In genomic region chr19:576768-577438, GRCh38 we compare ENCODE assay signal across 13 cellular contexts. TPM values are rescaled to one million over a fixed set of nuclear protein-coding genes. Genes with fewer than 3 reads are reported as not detected.
A peak's percentile ranks its signal among the peaks of the same experiment; 100 is the strongest.
DNase-seq lines count a peak whose midpoint lies in the region; ATAC-seq and TF ChIP-seq lines count a peak whose summit lies in the region.
"Had no signal": no experiment of that assay in that cellular context is flagged by ENCODE, and none has a peak within 500 bp of the region (broad histone marks: within the 10 kb centered on the region; RNA-seq: fewer than 3 reads in every experiment).

No MANE protein-coding gene starts in this region.

- no peak for TF ChIP-seq CTCF in activated CD8-positive, alpha-beta T cell treated with anti-CD3 and anti-CD28 coated beads for 36 hours (IDR thresholded peaks at IDR 0.05)

- H3K9me3 Mint-ChIP-seq in activated CD8-positive, alpha-beta T cell treated with anti-CD3 and anti-CD28 coated beads, Interleukin-2, amount 10 ng/mL, durations not matched to agents 7 days and 5 days (ENCODE audit: insufficient read depth): no peaks in the 10 kb centered on the region
- H3K9me3 Mint-ChIP-seq in activated CD8-positive, alpha-beta T cell treated with anti-CD3 and anti-CD28 coated beads for 36 hours: no peaks in the 10 kb centered on the region
- H3K9me3 Mint-ChIP-seq: activated B cell treated with CpG ODN at 0.5 μM for 24 hours had no signal

- H3K4me3 Mint-ChIP-seq in activated CD8-positive, alpha-beta T cell treated with anti-CD3 and anti-CD28 coated beads, Interleukin-2, amount 10 ng/mL, durations not matched to agents 7 days and 5 days: no peak overlapping the region
- no peak overlapping the region for H3K4me3 Mint-ChIP-seq in activated CD8-positive, alpha-beta T cell treated with anti-CD3 and anti-CD28 coated beads for 36 hours
- H3K4me3 Mint-ChIP-seq: activated B cell treated with CpG ODN at 0.5 μM for 24 hours had no signal

- no peak for DNase-seq in activated CD8-positive, alpha-beta T cell treated with anti-CD3 and anti-CD28 coated beads, Interleukin-2, amount 10 ng/mL, durations not matched to agents 7 days and 5 days
- DNase-seq in activated CD8-positive, alpha-beta T cell treated with anti-CD3 and anti-CD28 coated beads for 36 hours: no peak
- DNase-seq in caudate nucleus (lab: John Stamatoyannopoulos, UW) (no peak), posterior vena cava (ENCODE audit: low spot score) (peak; percentile 76), DMS 273 treated with DMSO at 0.1 percent for 48 hours (lab: John Stamatoyannopoulos, UW) (no peak)
- no peak for DNase-seq in stimulated activated CD8-positive, alpha-beta memory T cell treated with anti-CD3 and anti-CD28 coated beads, Interleukin-4, amount 100 ng/mL, for 48 hours
- DNase-seq: activated B cell treated with CpG ODN at 0.5 μM for 24 hours, colonic mucosa, GF-D8, NCI-H1436 treated with DMSO at 0.1 percent for 48 hours, ovary had no signal

- H3K4me1 Mint-ChIP-seq in activated CD8-positive, alpha-beta T cell treated with anti-CD3 and anti-CD28 coated beads, Interleukin-2, amount 10 ng/mL, durations not matched to agents 7 days and 5 days (ENCODE audit: low read depth): peaks cover 34% of the 10 kb centered on the region
- peaks cover 32% of the 10 kb centered on the region for H3K4me1 Mint-ChIP-seq in activated CD8-positive, alpha-beta T cell treated with anti-CD3 and anti-CD28 coated beads for 36 hours (ENCODE audit: low read depth)

- peak overlapping the region; percentile 46 for H3K27ac Mint-ChIP-seq in activated CD8-positive, alpha-beta T cell treated with anti-CD3 and anti-CD28 coated beads, Interleukin-2, amount 10 ng/mL, durations not matched to agents 7 days and 5 days
- H3K27ac Mint-ChIP-seq in activated CD8-positive, alpha-beta T cell treated with anti-CD3 and anti-CD28 coated beads for 36 hours: no peak overlapping the region
- H3K27ac Mint-ChIP-seq: activated B cell treated with CpG ODN at 0.5 μM for 24 hours had no signal

- H3K27me3 Mint-ChIP-seq in activated CD8-positive, alpha-beta T cell treated with anti-CD3 and anti-CD28 coated beads, Interleukin-2, amount 10 ng/mL, durations not matched to agents 7 days and 5 days (ENCODE audit: low read depth): no peaks in the 10 kb centered on the region
- no peaks in the 10 kb centered on the region for H3K27me3 Mint-ChIP-seq in activated CD8-positive, alpha-beta T cell treated with anti-CD3 and anti-CD28 coated beads for 36 hours
- H3K27me3 Mint-ChIP-seq: activated B cell treated with CpG ODN at 0.5 μM for 24 hours had no signal

- ATAC-seq in activated CD8-positive, alpha-beta T cell treated with anti-CD3 and anti-CD28 coated beads, Interleukin-2, amount 10 ng/mL, durations not matched to agents 7 days and 5 days: no peak
- no peak for ATAC-seq in activated CD8-positive, alpha-beta T cell treated with anti-CD3 and anti-CD28 coated beads for 36 hours

- CTCF ChIA-PET in activated CD8-positive, alpha-beta T cell treated with anti-CD3 and anti-CD28 coated beads, Interleukin-2, amount 10 ng/mL, durations not matched to agents 7 days and 5 days (lab: Charles Lee): no interaction called here
- CTCF ChIA-PET in activated CD8-positive, alpha-beta T cell treated with anti-CD3 and anti-CD28 coated beads for 36 hours (lab: Charles Lee): interaction anchor here (1.3 to 1.5 kb wide), 3 partner anchors 8 to 407 kb away, joined by 3 to 12 read pairs (median 4); partner anchors contain the start of gene WDR18

- H3K27ac ChIP-seq in caudate nucleus (ENCODE audit: low read depth, low read length): peak overlapping the region; percentile 1
- H3K27ac ChIP-seq: colonic mucosa, ovary had no signal

- intact Hi-C loops in activated CD8-positive, alpha-beta T cell treated with anti-CD3 and anti-CD28 coated beads for 36 hours (cut with micrococcal nuclease): no loop called here
- intact Hi-C loops in posterior vena cava (cut with DNase I): loop anchor here in 1 of 2 donors (10.0 kb wide), 1 partner anchor 58 kb away; the partner anchor contains the start of genes FGF22 and POLRMT

- POLR2A ChIA-PET in activated CD8-positive, alpha-beta T cell treated with anti-CD3 and anti-CD28 coated beads, Interleukin-2, amount 10 ng/mL, durations not matched to agents 7 days and 5 days (lab: Charles Lee): interaction anchor here (0.8 kb wide), 1 partner anchor 89 kb away, joined by 3 read pairs; no protein-coding TSS in a partner anchor
- POLR2A ChIA-PET in activated CD8-positive, alpha-beta T cell treated with anti-CD3 and anti-CD28 coated beads for 36 hours (lab: Charles Lee): interaction anchor here (0.8 kb wide), 1 partner anchor 83 kb away, joined by 3 read pairs; no protein-coding TSS in a partner anchor

- H3K36me3 Mint-ChIP-seq in activated CD8-positive, alpha-beta T cell treated with anti-CD3 and anti-CD28 coated beads, Interleukin-2, amount 10 ng/mL, durations not matched to agents 7 days and 5 days (ENCODE audit: low read depth): peaks cover 1% of the 10 kb centered on the region
- peaks cover 13% of the 10 kb centered on the region for H3K36me3 Mint-ChIP-seq in activated CD8-positive, alpha-beta T cell treated with anti-CD3 and anti-CD28 coated beads for 36 hours (ENCODE audit: low read depth)

RNA-seq across cellular contexts. Expression of gene BSG, which starts 4.5 kb away (rescaled TPM):
- total RNA-seq in activated CD8-positive, alpha-beta T cell treated with anti-CD3 and anti-CD28 coated beads, Interleukin-2, amount 10 ng/mL, durations not matched to agents 7 days and 5 days: 100 to 1,000 TPM; 207 to 217 TPM
- 100 to 1,000 TPM; 159 to 160 TPM for total RNA-seq in activated CD8-positive, alpha-beta T cell treated with anti-CD3 and anti-CD28 coated beads for 36 hours
- total RNA-seq in posterior vena cava: 100 to 1,000 TPM; 288 to 300 TPM

RNA-seq across cellular contexts. Expression of gene HCN2, which starts 12.8 kb away (rescaled TPM):
- total RNA-seq in activated CD8-positive, alpha-beta T cell treated with anti-CD3 and anti-CD28 coated beads, Interleukin-2, amount 10 ng/mL, durations not matched to agents 7 days and 5 days: 1 to 10 TPM in 1 of 2 experiments, under 1 TPM in 1; 0.84 to 1.3 TPM
- under 1 TPM; 0.18 TPM for total RNA-seq in activated CD8-positive, alpha-beta T cell treated with anti-CD3 and anti-CD28 coated beads for 36 hours
- total RNA-seq in posterior vena cava: under 1 TPM; 0.10 to 0.37 TPM

RNA-seq across cellular contexts. Expression of gene GZMM, which starts 33.0 kb away (rescaled TPM):
- total RNA-seq in activated CD8-positive, alpha-beta T cell treated with anti-CD3 and anti-CD28 coated beads, Interleukin-2, amount 10 ng/mL, durations not matched to agents 7 days and 5 days: 10 to 100 TPM; 86.9 to 87.3 TPM
- 10 to 100 TPM; 52.7 to 58.5 TPM for total RNA-seq in activated CD8-positive, alpha-beta T cell treated with anti-CD3 and anti-CD28 coated beads for 36 hours
- total RNA-seq in posterior vena cava: under 1 TPM; 0.74 to 0.76 TPM
- total RNA-seq: A172, activated B cell treated with CpG ODN at 0.5 μM for 24 hours, temporal lobe had no signal

RNA-seq across cellular contexts. Expression of gene CDC34, which starts 45.3 kb away (rescaled TPM):
- total RNA-seq in activated CD8-positive, alpha-beta T cell treated with anti-CD3 and anti-CD28 coated beads, Interleukin-2, amount 10 ng/mL, durations not matched to agents 7 days and 5 days: 10 to 100 TPM; 49.0 to 53.0 TPM
- 10 to 100 TPM; 38.1 to 43.7 TPM for total RNA-seq in activated CD8-positive, alpha-beta T cell treated with anti-CD3 and anti-CD28 coated beads for 36 hours
- 10 to 100 TPM; 41.1 to 45.8 TPM for total RNA-seq in posterior vena cava

RNA-seq across cellular contexts. Expression of gene POLRMT, which starts 56.4 kb away (rescaled TPM):
- total RNA-seq in activated CD8-positive, alpha-beta T cell treated with anti-CD3 and anti-CD28 coated beads, Interleukin-2, amount 10 ng/mL, durations not matched to agents 7 days and 5 days: 10 to 100 TPM; 50.6 to 51.0 TPM
- 10 to 100 TPM; 66.6 to 67.9 TPM for total RNA-seq in activated CD8-positive, alpha-beta T cell treated with anti-CD3 and anti-CD28 coated beads for 36 hours
- total RNA-seq in posterior vena cava: 10 to 100 TPM; 25.6 to 30.7 TPM

Comparison
In these comparisons a context has a peak if more than half of its experiments do, and no peak if none do; other contexts are left out.
1. RNA of gene GZMM, which starts 33.0 kb away (total RNA-seq): 86.9 to 87.3 TPM in activated CD8-positive, alpha-beta T cell treated with anti-CD3 and anti-CD28 coated beads, Interleukin-2, amount 10 ng/mL, durations not matched to agents 7 days and 5 days and 52.7 to 58.5 TPM in activated CD8-positive, alpha-beta T cell treated with anti-CD3 and anti-CD28 coated beads for 36 hours; 0.74 to 0.76 TPM in posterior vena cava; every median in the first group is over 10 times any median in the second.